In the genomic region with DNA sequence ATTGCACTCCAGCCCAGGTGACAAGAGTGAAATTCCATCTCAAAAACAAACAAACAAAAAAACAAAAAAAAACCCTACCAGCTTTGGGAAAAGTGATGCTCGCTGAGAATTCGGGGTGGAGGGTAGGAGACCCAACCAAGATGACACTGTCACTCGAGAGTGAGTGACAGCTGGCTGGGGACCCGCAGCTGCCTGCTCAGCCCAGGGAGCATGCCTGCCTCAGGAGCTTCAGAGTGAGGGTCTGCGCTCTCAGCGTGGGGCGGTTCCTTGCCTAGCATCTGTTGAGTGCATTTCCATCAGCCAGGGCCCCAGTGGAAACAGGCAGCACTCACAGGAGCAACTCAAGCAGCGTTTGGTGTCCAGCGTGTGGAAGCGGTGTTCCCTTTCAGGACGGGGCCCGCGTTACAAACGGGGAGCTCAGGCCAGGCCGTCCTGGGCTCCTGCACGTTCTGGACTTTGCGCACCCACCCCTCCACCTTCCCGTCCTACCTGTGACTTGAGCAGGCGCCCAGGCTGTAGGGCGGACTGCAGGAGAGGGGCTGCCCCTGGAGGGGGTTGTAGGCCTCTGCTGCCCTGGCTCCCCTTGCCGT, we compare ENCODE assay signal across 23 cellular contexts.
"Had no signal": no experiment of that assay in that cellular context is flagged by ENCODE, and none has a peak within 500 bp of the region (broad histone marks: within the 10 kb centered on the region; RNA-seq: fewer than 3 reads in every experiment).

No MANE protein-coding gene starts in this region.

- H3K27ac ChIP-seq: esophagus muscularis mucosa, gastroesophageal sphincter, hepatocyte, left ventricle myocardium inferior, lower lobe of right lung, parathyroid adenoma, psoas muscle, spleen, testis, tibial nerve had no signal

- H3K27me3 ChIP-seq: esophagus muscularis mucosa, gastroesophageal sphincter, hepatocyte, spleen, testis, tibial nerve had no signal

- FAIRE-seq: colon, kidney had no signal

- H3K9me3 ChIP-seq: esophagus muscularis mucosa, gastroesophageal sphincter, left ventricle myocardium inferior, lower lobe of right lung, psoas muscle, spleen, testis, tibial nerve had no signal

- H3K9ac ChIP-seq: parathyroid adenoma had no signal

- H3K4me3 ChIP-seq: esophagus muscularis mucosa, gastroesophageal sphincter, hepatocyte, left ventricle myocardium inferior, psoas muscle, spleen, testis, tibial nerve had no signal

- H3K4me1 ChIP-seq: parathyroid adenoma had no signal

- H3K4me2 ChIP-seq: hepatocyte had no signal

- DNase-seq: effector memory CD8-positive, alpha-beta T cell; kidney; left cardiac atrium; left ventricle myocardium inferior; lower lobe of right lung; mesendoderm; naive B cell; retina; spleen; stimulated activated CD4-positive, alpha-beta T cell treated with anti-CD3 and anti-CD28 coated beads, Interleukin-15, amount 100 ng/mL, for 24 hours; stimulated activated CD4-positive, alpha-beta T cell treated with anti-CD3 and anti-CD28 coated beads, Interleukin-1b, Interleukin-23, amount 100 ng/mL, for 48 hours; stimulated activated CD4-positive, alpha-beta T cell treated with anti-CD3 and anti-CD28 coated beads, Interleukin-4, amount 100 ng/mL, for 24 hours; stimulated activated naive CD8-positive, alpha-beta T cell treated with anti-CD3 and anti-CD28 coated beads, Interleukin-15, amount 100 ng/mL, for 72 hours; testis had no signal

- H2AFZ ChIP-seq: hepatocyte, parathyroid adenoma had no signal

- H3K79me2 ChIP-seq: parathyroid adenoma had no signal

- ATAC-seq: effector memory CD8-positive, alpha-beta T cell; gastroesophageal sphincter; left cardiac atrium; lower lobe of right lung; psoas muscle; sciatic nerve; stimulated activated memory B cell treated with anti-CD40 and anti-IgM and Interleukin-4, amounts not matched to agents 10 μg/mL and 1 μg/mL and 100 μg/mL, for 72 hours; stimulated activated naive CD8-positive, alpha-beta T cell treated with anti-CD3 and anti-CD28 coated beads, Interleukin-15, amount 100 ng/mL, for 72 hours had no signal
